1 cellular context compared by ENCODE assay signal in genomic region chr11:66616379-66617147, GRCh38.
TF ChIP-seq lines count a peak whose summit lies in the region.

TSS of gene RBM14 (plus strand) at chr11:66616630. CDS start at chr11:66616721, 91 bp downstream.

TF ChIP-seq in K562, 482 proteins besides CTCF, POLR2A, EP300 and RAD21 (continued from another document and continues in another):
- TF ChIP-seq MAX (CRISPR knock-in tag; IDR thresholded peaks at IDR 0.05) (peak; percentile 94), RBBP5 (IDR thresholded peaks at IDR 0.05; ENCODE audit: borderline replicate concordance, insufficient read depth, low read length, poor library complexity, severe bottlenecking) (peak; percentile 13), CUX1 (CRISPR knock-in tag; IDR thresholded peaks at IDR 0.05) (no peak), ARID4B (CRISPR knock-in tag; IDR thresholded peaks at IDR 0.05) (peak; percentile 93), XRCC4 (IDR thresholded peaks at IDR 0.05; ENCODE audit: extremely low read depth, insufficient read depth, insufficient read length) (no peak), ZKSCAN1 (IDR thresholded peaks at IDR 0.05; ENCODE audit: low read depth, low read length) (no peak), SMC3 (conservative IDR thresholded peaks at IDR 0.05; ENCODE audit: insufficient read depth, low read depth, low read length) (no peak), CBX2 (IDR thresholded peaks at IDR 0.05; ENCODE audit: insufficient read depth, low read length, poor library complexity, severe bottlenecking) (no peak), TEAD4 (IDR thresholded peaks at IDR 0.05; ENCODE audit: low read length) (0 out of 2 replicates have a peak, but pooled peaks have one; percentile 18), TEAD4 (CRISPR knock-in tag; IDR thresholded peaks at IDR 0.05; ENCODE audit: borderline replicate concordance) (peak; percentile 65; the same call in 1 of the 2 replicates), PATZ1 (CRISPR knock-in tag; IDR thresholded peaks at IDR 0.05; ENCODE audit: borderline replicate concordance) (no peak), NR1H2 (CRISPR knock-in tag; IDR thresholded peaks at IDR 0.05) (peak; percentile 72; the same call in 1 of the 2 replicates), ETV5 (CRISPR knock-in tag; IDR thresholded peaks at IDR 0.05; ENCODE audit: low read depth) (peak; percentile 19; the same call in 1 of the 2 replicates), ESRRB (CRISPR knock-in tag; IDR thresholded peaks at IDR 0.05; ENCODE audit: borderline replicate concordance) (no peak), TRIM28 (IDR thresholded peaks at IDR 0.05) (0 out of 2 replicates have a peak, but pooled peaks have one; percentile 12), ZNF23 (CRISPR knock-in tag; IDR thresholded peaks at IDR 0.05) (0 out of 2 replicates have a peak, but pooled peaks have one; percentile 16), CBFB (CRISPR knock-in tag; IDR thresholded peaks at IDR 0.05) (peak; percentile 17; the same call in 1 of the 2 replicates), ID3 (CRISPR knock-in tag; IDR thresholded peaks at IDR 0.05) (no peak), ID3 (tag; IDR thresholded peaks at IDR 0.05) (peak; percentile 92), DDX20 (tag; IDR thresholded peaks at IDR 0.05; ENCODE audit: low read depth) (no peak), MIER1 (IDR thresholded peaks at IDR 0.05; ENCODE audit: low read depth) (no peak), FOXA3 (CRISPR knock-in tag; conservative IDR thresholded peaks at IDR 0.05 in 1 of 2, IDR thresholded peaks at IDR 0.05 in 1 of 2) (peak in 1 of 2 experiments; percentile 81; a peak in 2 of 4 replicates), ZNF174 (CRISPR knock-in tag; IDR thresholded peaks at IDR 0.05) (peak; percentile 7; the same call in 1 of the 2 replicates), TFE3 (CRISPR knock-in tag; IDR thresholded peaks at IDR 0.05) (no peak), PCBP2 (IDR thresholded peaks at IDR 0.05; ENCODE audit: low read depth, low read length, poor library complexity, severe bottlenecking) (no peak), PHB (CRISPR knock-in tag; IDR thresholded peaks at IDR 0.05) (no peak), SUPT5H (IDR thresholded peaks at IDR 0.05) (peak; percentile 100), PURB (CRISPR knock-in tag; IDR thresholded peaks at IDR 0.05; ENCODE audit: low read depth) (no peak), MCM2 (IDR thresholded peaks at IDR 0.05; ENCODE audit: low read depth) (no peak), ZBED1 (IDR thresholded peaks at IDR 0.05) (no peak), TAL1 (IDR thresholded peaks at IDR 0.05) (no peak), RFX5 (IDR thresholded peaks at IDR 0.05; ENCODE audit: low read depth, low read length) (0 out of 2 replicates have a peak, but pooled peaks have one; percentile 11), ETS2 (tag; IDR thresholded peaks at IDR 0.05; ENCODE audit: borderline replicate concordance, poor library complexity, severe bottlenecking) (no peak), NFRKB (IDR thresholded peaks at IDR 0.05; ENCODE audit: low read depth) (peak; percentile 91), FOXK2 (conservative IDR thresholded peaks at IDR 0.05 in 1 of 2, IDR thresholded peaks at IDR 0.05 in 1 of 2; ENCODE audit: low read depth in 2 of 2) (peak; percentile 20 to 58; a peak in 1 of 4 replicates), ZFPM2 (CRISPR knock-in tag; IDR thresholded peaks at IDR 0.05) (peak; percentile 32; the same call in 1 of the 2 replicates), CREB1 (IDR thresholded peaks at IDR 0.05) (peak; percentile 86), CREB1 (CRISPR knock-in tag; IDR thresholded peaks at IDR 0.05) (peak; percentile 90)
